Comparison of ENCODE assay signal across 16 cellular contexts in genomic region chr15:98872777-98873176, GRCh38.
DNase-seq lines count a peak whose midpoint lies in the region; ATAC-seq, FAIRE-seq and TF ChIP-seq lines count a peak whose summit lies in the region.
"Had no signal": no experiment of that assay in that cellular context is flagged by ENCODE, and none has a peak within 500 bp of the region (broad histone marks: within the 10 kb centered on the region; RNA-seq: fewer than 3 reads in every experiment).

No MANE protein-coding gene starts in this region.

- TF ChIP-seq CTCF in right atrium auricular region (IDR thresholded peaks at IDR 0.05), result no peak
- no peak for TF ChIP-seq CTCF in keratinocyte (optimal IDR thresholded peaks at IDR 0.05 in 1 of 3, IDR thresholded peaks at IDR 0.05 in 1 of 3, conservative IDR thresholded peaks at IDR 0.05 in 1 of 3; ENCODE audit: extremely low read depth in 1 of 3, insufficient read depth in 2 of 3, low read length in 3 of 3)
- TF ChIP-seq CTCF in omental fat pad (IDR thresholded peaks at IDR 0.05), result no peak

- H3K79me2 ChIP-seq in keratinocyte (ENCODE audit: control insufficient read depth, insufficient read depth, low read length), result peaks cover 75% of the 10 kb centered on the region

- H4K20me1 ChIP-seq in keratinocyte (ENCODE audit: control insufficient read depth, extremely low read depth, insufficient read depth, low read length), result no peaks in the 10 kb centered on the region

- H3K9me3 ChIP-seq in right atrium auricular region (no peaks in the 10 kb centered on the region), SJSA1 (replicated peaks) (no peaks in the 10 kb centered on the region), keratinocyte (ENCODE audit: control insufficient read depth, low read depth, low read length) (no peaks in the 10 kb centered on the region)
- H3K9me3 ChIP-seq: Caco-2 had no signal

- intact Hi-C loops in Right ventricle myocardium superior (cut with DNase I), result no loop called here

- no peak overlapping the region for H3K4me3 ChIP-seq in right atrium auricular region
- H3K4me3 ChIP-seq in SJSA1, result no peak overlapping the region
- H3K4me3 ChIP-seq in keratinocyte (ENCODE audit: control insufficient read depth in 2 of 3, extremely low read depth in 1 of 3, insufficient read depth in 2 of 3, low read depth in 1 of 3, low read length in 3 of 3), result peak overlapping the region in 2 of 3 experiments; percentile 51 to 52

- H3K4me2 ChIP-seq in keratinocyte (ENCODE audit: control insufficient read depth, extremely low read depth, insufficient read depth, low read depth, low read length), result peak overlapping the region; percentile 95

- H3K9me1 ChIP-seq in keratinocyte (ENCODE audit: control insufficient read depth, extremely low read depth, insufficient read depth, low read length), result peaks cover 2% of the 10 kb centered on the region

- H3K9ac ChIP-seq in keratinocyte (ENCODE audit: control insufficient read depth, extremely low read depth, insufficient read depth, low read length), result peak overlapping the region; percentile 65

- ATAC-seq in Right ventricle myocardium superior (ENCODE audit: poor library complexity), result no peak
- ATAC-seq in omental fat pad (ENCODE audit: low FRiP score), result no peak
- no peak for ATAC-seq in HG02678 (IDR thresholded peaks at IDR 0.05; ENCODE audit: unreplicated experiment)
- ATAC-seq: activated CD8-positive, alpha-beta T cell treated with anti-CD3 and anti-CD28 coated beads for 36 hours; left lobe of liver had no signal

- H3K36me3 ChIP-seq in right atrium auricular region (no peaks in the 10 kb centered on the region), SJSA1 (no peaks in the 10 kb centered on the region), keratinocyte (ENCODE audit: control insufficient read depth in 2 of 2, extremely low read depth in 1 of 2, insufficient read depth in 2 of 2, low read length in 2 of 2) (no peaks in the 10 kb centered on the region)

- dilution Hi-C loops in keratinocyte (cut with MboI; ENCODE audit: extremely low pct_ligation_motif_present, low sequenced_read_pairs), result no loop called here

- no peak overlapping the region for H2AFZ ChIP-seq in keratinocyte (ENCODE audit: control insufficient read depth, low read length)

- H3K27me3 ChIP-seq in right atrium auricular region, result no peaks in the 10 kb centered on the region
- no peaks in the 10 kb centered on the region for H3K27me3 ChIP-seq in SJSA1 (replicated peaks)
- no peaks in the 10 kb centered on the region for H3K27me3 ChIP-seq in keratinocyte (ENCODE audit: control insufficient read depth, extremely low read depth, insufficient read depth, low read length)

- FAIRE-seq in keratinocyte (lab: Jason Lieb, UNC), result no peak

- DNase-seq in right atrium auricular region (ENCODE audit: low spot score), result no peak
- DNase-seq in Right ventricle myocardium superior, result no peak
- peak in 1 of 2 experiments; percentile 24 for DNase-seq in SJSA1 (ENCODE audit: low read depth in 1 of 2, low spot score in 2 of 2)
- no peak for DNase-seq in keratinocyte (ENCODE audit: low read depth, low spot score)
- DNase-seq in T-helper 1 cell, result no peak
- no peak for DNase-seq in omental fat pad (ENCODE audit: low spot score)
- DNase-seq in C1 segment of cervical spinal cord (lab: John Stamatoyannopoulos, UW), result no peak
- DNase-seq: ACHN; activated CD8-positive, alpha-beta T cell treated with anti-CD3 and anti-CD28 coated beads for 36 hours; Caco-2; cerebellar nuclear complex; Kasumi-1; stimulated activated CD4-positive, alpha-beta T cell treated with anti-CD3 and anti-CD28 coated beads, Interleukin-12 subunit alpha, Interleukin-12 subunit beta, amount 100 ng/mL, for 4 hours; stimulated activated naive B cell treated with anti-CD40 and anti-IgM and Interleukin-4, amounts not matched to agents 10 μg/mL and 1 μg/mL and 100 μg/mL, for 72 hours had no signal

- peak overlapping the region; percentile 72 to 82 for H3K27ac ChIP-seq in right atrium auricular region
- H3K27ac ChIP-seq in SJSA1, result peak overlapping the region; percentile 69
- H3K27ac ChIP-seq in keratinocyte (ENCODE audit: control insufficient read depth, insufficient read depth, low read length), result peak overlapping the region; percentile 89

- H3K4me1 ChIP-seq in right atrium auricular region (peaks cover 0 to 59% of the 10 kb centered on the region in 2 donors), SJSA1 (replicated peaks) (peaks cover 63% of the 10 kb centered on the region), keratinocyte (ENCODE audit: control insufficient read depth, extremely low read depth, insufficient read depth, low read length) (peaks cover 54% of the 10 kb centered on the region)

Comparison
In these comparisons a context has a peak if more than half of its experiments do, and no peak if none do; other contexts are left out.
1. H3K4me3 ChIP-seq: peak in keratinocyte (2 of 3); none in right atrium auricular region (0 of 2) and SJSA1 (single experiment).
2. Peak in every context shown above with its lines, with median percentiles within 50 percentile points of each other: H3K27ac ChIP-seq.